ENCODE assay signal across 10 cellular contexts in genomic region chr7:130904792-130905191, GRCh38.
DNase-seq lines count a peak whose midpoint lies in the region; ATAC-seq, FAIRE-seq and TF ChIP-seq lines count a peak whose summit lies in the region.
"Had no signal": no experiment of that assay in that cellular context is flagged by ENCODE, and none has a peak within 500 bp of the region (broad histone marks: within the 10 kb centered on the region; RNA-seq: fewer than 3 reads in every experiment).

No MANE protein-coding gene starts in this region.

- DNase-seq in Calu3 (no peak), RWPE2 (ENCODE audit: low spot score) (no peak), sigmoid colon (no peak), urothelium cell line (ENCODE audit: low spot score) (no peak), OCI-M2 (lab: John Stamatoyannopoulos, UW; ENCODE audit: unreplicated experiment) (no peak)
- no peak for DNase-seq in effector memory CD8-positive, alpha-beta T cell
- DNase-seq: GF-D8, SIG-M5 had no signal

- peaks cover 89% of the 10 kb centered on the region for H3K4me1 ChIP-seq in RWPE2 (ENCODE audit: insufficient read depth, poor library complexity, severe bottlenecking)
- peaks cover 0 to 68% (median 60%) of the 10 kb centered on the region in 4 donors for H3K4me1 ChIP-seq in sigmoid colon

- TF ChIP-seq CTCF in Calu3 (IDR thresholded peaks at IDR 0.05; ENCODE audit: unreplicated experiment) (no peak), RWPE2 (IDR thresholded peaks at IDR 0.05; ENCODE audit: poor library complexity, severe bottlenecking) (no peak), sigmoid colon (IDR thresholded peaks at IDR 0.05) (no peak)

- H3K27me3 ChIP-seq in RWPE2 (ENCODE audit: insufficient read depth, poor library complexity, severe bottlenecking) (no peaks in the 10 kb centered on the region), sigmoid colon (no peaks in the 10 kb centered on the region)

- WGBS in sigmoid colon, 2 donors: 39 to 70% methylated on average over 5 of the region's 5 CpGs

- intact Hi-C loops in Calu3 (cut with micrococcal nuclease; ENCODE audit: unreplicated experiment): loop anchor here (1.0 kb wide), 1 partner anchor 9 kb away; no protein-coding TSS in a partner anchor
- intact Hi-C loops in sigmoid colon (cut with DNase I): no loop called here

- H3K9me3 ChIP-seq in RWPE2 (ENCODE audit: severe bottlenecking): no peaks in the 10 kb centered on the region
- no peaks in the 10 kb centered on the region for H3K9me3 ChIP-seq in sigmoid colon

- ATAC-seq in RWPE2 (ENCODE audit: low read depth) (no peak), HG03439 (IDR thresholded peaks at IDR 0.05; ENCODE audit: unreplicated experiment) (no peak), GM21360 (IDR thresholded peaks at IDR 0.05; ENCODE audit: unreplicated experiment) (no peak)
- no peak for ATAC-seq in effector memory CD8-positive, alpha-beta T cell (replicated peaks)

- H3K4me3 ChIP-seq in RWPE2 (ENCODE audit: severe bottlenecking): no peak overlapping the region
- no peak overlapping the region for H3K4me3 ChIP-seq in sigmoid colon

- TF ChIP-seq POLR2A in sigmoid colon (IDR thresholded peaks at IDR 0.05): no peak

- CTCF ChIA-PET in Calu3 (lab: Charles Lee): interaction anchor here (0.6 to 3.2 kb wide), 10 partner anchors 8 to 320 kb away, joined by 3 to 14 read pairs (median 4); no protein-coding TSS in a partner anchor

- H3K27me3 Mint-ChIP-seq in Calu3 (ENCODE audit: unreplicated experiment): peaks cover 10% of the 10 kb centered on the region
- no peaks in the 10 kb centered on the region for H3K27me3 Mint-ChIP-seq in effector memory CD8-positive, alpha-beta T cell

- H3K27ac Mint-ChIP-seq in Calu3 (ENCODE audit: unreplicated experiment): peak overlapping the region; percentile 97
- peak overlapping the region; percentile 89 to 94 for H3K27ac Mint-ChIP-seq in effector memory CD8-positive, alpha-beta T cell

- peaks cover 72% of the 10 kb centered on the region for H3K4me1 Mint-ChIP-seq in Calu3 (ENCODE audit: low read depth, unreplicated experiment)
- H3K4me1 Mint-ChIP-seq in effector memory CD8-positive, alpha-beta T cell (ENCODE audit: low read depth in 2 of 2): peaks cover 63 to 66% of the 10 kb centered on the region in 2 donors

- FAIRE-seq in urothelium cell line (lab: Jason Lieb, UNC): no peak

- no peak for TF ChIP-seq EP300 in sigmoid colon (IDR thresholded peaks at IDR 0.05)

- H3K9me3 Mint-ChIP-seq in Calu3 (ENCODE audit: low read depth, unreplicated experiment): no peaks in the 10 kb centered on the region
- H3K9me3 Mint-ChIP-seq in effector memory CD8-positive, alpha-beta T cell: no peaks in the 10 kb centered on the region

- H3K4me3 Mint-ChIP-seq in Calu3 (ENCODE audit: low read depth, unreplicated experiment): peak overlapping the region; percentile 82
- peak overlapping the region; percentile 48 to 66 for H3K4me3 Mint-ChIP-seq in effector memory CD8-positive, alpha-beta T cell

- TSS peak; percentile 90 for BruUV-seq in Calu3 (replicated peaks; lab: Mats Ljungman, UMichigan)

- H3K36me3 ChIP-seq in RWPE2 (ENCODE audit: low read depth): peaks cover 92% of the 10 kb centered on the region
- peaks cover 0 to 3% (median 0%) of the 10 kb centered on the region in 4 donors for H3K36me3 ChIP-seq in sigmoid colon

- H3K27ac ChIP-seq in RWPE2 (ENCODE audit: poor library complexity, severe bottlenecking) (peak overlapping the region; percentile 100), sigmoid colon (peak overlapping the region; percentile 72 to 81 (median 80))

- peaks cover 99% of the 10 kb centered on the region for H3K36me3 Mint-ChIP-seq in Calu3 (ENCODE audit: insufficient read depth, unreplicated experiment)
- peaks cover 96% of the 10 kb centered on the region for H3K36me3 Mint-ChIP-seq in effector memory CD8-positive, alpha-beta T cell (ENCODE audit: insufficient read depth)
